In the genomic region with DNA sequence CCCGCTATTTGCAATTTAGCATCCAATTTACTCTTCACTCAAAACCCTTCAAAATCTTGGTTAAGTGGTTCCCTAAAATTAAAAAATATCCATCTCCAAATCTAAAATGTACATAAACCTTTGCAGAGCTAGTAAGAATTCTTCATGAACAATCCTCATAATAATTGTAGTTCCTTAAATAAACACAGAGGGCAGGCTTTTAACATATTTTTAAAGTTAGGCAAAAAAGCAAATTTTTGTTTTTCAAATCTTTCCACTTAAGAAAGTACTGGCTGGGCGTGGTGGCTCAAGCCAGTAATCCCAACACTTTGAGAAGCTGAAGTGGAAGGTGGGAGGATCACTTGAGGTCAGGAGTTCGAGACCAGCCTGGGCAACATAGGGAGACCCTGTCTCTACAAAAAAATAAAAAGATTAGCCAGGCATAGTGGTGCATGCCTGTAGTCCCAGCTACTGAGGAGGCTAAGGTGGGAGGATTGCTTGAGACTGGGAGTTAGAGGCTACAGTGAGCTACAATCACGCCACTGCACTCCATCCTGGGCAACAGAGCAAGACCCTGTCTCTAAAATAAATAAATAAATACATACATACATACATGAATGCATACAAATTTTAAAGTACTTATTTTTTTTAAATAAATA, we compare ENCODE assay signal across 8 cellular contexts. TPM values are rescaled to one million over a fixed set of nuclear protein-coding genes. Genes with fewer than 3 reads are reported as not detected.
DNase-seq lines count a peak whose midpoint lies in the region; FAIRE-seq and TF ChIP-seq lines count a peak whose summit lies in the region.

No MANE protein-coding gene starts in this region.

- DNase-seq in Calu3 (no peak), LHCN-M2 (ENCODE audit: low read depth) (peak; percentile 22), cardiac fibroblast (ENCODE audit: low read depth in 2 of 2) (peak; percentile 55 to 64), NCI-H2081 treated with DMSO at 0.1 percent for 48 hours (lab: John Stamatoyannopoulos, UW) (no peak), NCI-H345 (lab: John Stamatoyannopoulos, UW) (no peak), GM12891 (ENCODE audit: insufficient read length, low spot score) (no peak)
- no peak for DNase-seq in activated CD4-positive, alpha-beta memory T cell treated with anti-CD3 and anti-CD28 coated beads, Interleukin-2, amount 10 ng/mL, durations not matched to agents 7 days and 5 days

- H3K9me3 Mint-ChIP-seq in Calu3 (ENCODE audit: low read depth, unreplicated experiment) (no peaks in the 10 kb centered on the region), nephron (no peaks in the 10 kb centered on the region)
- no peaks in the 10 kb centered on the region for H3K9me3 Mint-ChIP-seq in activated CD4-positive, alpha-beta memory T cell treated with anti-CD3 and anti-CD28 coated beads, Interleukin-2, amount 10 ng/mL, durations not matched to agents 7 days and 5 days

- FAIRE-seq in GM12891 (lab: Jason Lieb, UNC): no peak

- H3K4me1 Mint-ChIP-seq in Calu3 (ENCODE audit: low read depth, unreplicated experiment) (peaks cover 9% of the 10 kb centered on the region), nephron (no peaks in the 10 kb centered on the region)
- H3K4me1 Mint-ChIP-seq in activated CD4-positive, alpha-beta memory T cell treated with anti-CD3 and anti-CD28 coated beads, Interleukin-2, amount 10 ng/mL, durations not matched to agents 7 days and 5 days: peaks cover 9% of the 10 kb centered on the region

- peak; percentile 9 for TF ChIP-seq CTCF in Calu3 (IDR thresholded peaks at IDR 0.05; ENCODE audit: unreplicated experiment)
- peak; percentile 22 for TF ChIP-seq CTCF in cardiac fibroblast (IDR thresholded peaks at IDR 0.05; ENCODE audit: low read depth, low read length)
- TF ChIP-seq CTCF in nephron (IDR thresholded peaks at IDR 0.05; ENCODE audit: unreplicated experiment in 3 of 3): peak; percentile 30 to 57 (median 34)

- TF ChIP-seq POLR2A in GM12891 (IDR thresholded peaks at IDR 0.05; ENCODE audit: low read depth, low read length): no peak

- CTCF ChIA-PET in Calu3 (lab: Charles Lee): interaction anchor here (0.8 to 0.9 kb wide), 2 partner anchors 47 to 99 kb away, joined by 3 to 4 read pairs; no protein-coding TSS in a partner anchor
- CTCF ChIA-PET in activated CD4-positive, alpha-beta memory T cell treated with anti-CD3 and anti-CD28 coated beads, Interleukin-2, amount 10 ng/mL, durations not matched to agents 7 days and 5 days (lab: Charles Lee): interaction anchor here (0.7 to 6.1 kb wide), 16 partner anchors 10 to 306 kb away, joined by 3 to 101 read pairs (median 5); a partner anchor contains a TSS

- no TSS peak for BruUV-seq in Calu3 (replicated peaks; lab: Mats Ljungman, UMichigan)

- H3K27me3 Mint-ChIP-seq in Calu3 (ENCODE audit: unreplicated experiment) (no peaks in the 10 kb centered on the region), nephron (ENCODE audit: low read depth) (no peaks in the 10 kb centered on the region)
- no peaks in the 10 kb centered on the region for H3K27me3 Mint-ChIP-seq in activated CD4-positive, alpha-beta memory T cell treated with anti-CD3 and anti-CD28 coated beads, Interleukin-2, amount 10 ng/mL, durations not matched to agents 7 days and 5 days

- H3K4me3 Mint-ChIP-seq in Calu3 (ENCODE audit: low read depth, unreplicated experiment) (no peak overlapping the region), nephron (no peak overlapping the region)
- H3K4me3 Mint-ChIP-seq in activated CD4-positive, alpha-beta memory T cell treated with anti-CD3 and anti-CD28 coated beads, Interleukin-2, amount 10 ng/mL, durations not matched to agents 7 days and 5 days: no peak overlapping the region

- H3K27ac Mint-ChIP-seq in Calu3 (ENCODE audit: unreplicated experiment): no peak overlapping the region
- H3K27ac Mint-ChIP-seq in nephron: no peak overlapping the region
- H3K27ac Mint-ChIP-seq in activated CD4-positive, alpha-beta memory T cell treated with anti-CD3 and anti-CD28 coated beads, Interleukin-2, amount 10 ng/mL, durations not matched to agents 7 days and 5 days: no peak overlapping the region

- H3K36me3 Mint-ChIP-seq in Calu3 (ENCODE audit: insufficient read depth, unreplicated experiment) (peaks cover 33% of the 10 kb centered on the region), nephron (ENCODE audit: low read depth) (peaks cover 43% of the 10 kb centered on the region)
- H3K36me3 Mint-ChIP-seq in activated CD4-positive, alpha-beta memory T cell treated with anti-CD3 and anti-CD28 coated beads, Interleukin-2, amount 10 ng/mL, durations not matched to agents 7 days and 5 days (ENCODE audit: low read depth): peaks cover 48% of the 10 kb centered on the region

- H3K4me3 ChIP-seq in cardiac fibroblast (replicated peaks in 1 of 2; ENCODE audit: low read depth in 2 of 2, low read length in 2 of 2): no peak overlapping the region

- intact Hi-C loops in Calu3 (cut with micrococcal nuclease; ENCODE audit: unreplicated experiment): loop anchor here (5.0 to 10.0 kb wide), 3 partner anchors 285 to 605 kb away; no protein-coding TSS in a partner anchor

- POLR2A ChIA-PET in activated CD4-positive, alpha-beta memory T cell treated with anti-CD3 and anti-CD28 coated beads, Interleukin-2, amount 10 ng/mL, durations not matched to agents 7 days and 5 days (lab: Charles Lee): interaction anchor here (1.0 kb wide), 1 partner anchor 10 kb away, joined by 3 read pairs; no protein-coding TSS in a partner anchor

TF ChIP-seq in GM12891, 5 proteins besides CTCF, POLR2A, EP300 and RAD21:
- TF ChIP-seq SPI1 (IDR thresholded peaks at IDR 0.05; ENCODE audit: low read depth, low read length) (no peak), PAX5 (IDR thresholded peaks at IDR 0.05; ENCODE audit: insufficient read depth, low read length, severe bottlenecking) (no peak), TAF1 (IDR thresholded peaks at IDR 0.05; ENCODE audit: low read depth, low read length) (no peak), POU2F2 (IDR thresholded peaks at IDR 0.05; ENCODE audit: low read depth, low read length) (no peak), POLR2AphosphoS5 (IDR thresholded peaks at IDR 0.05; ENCODE audit: low read depth, low read length) (no peak)

RNA-seq across cellular contexts. Expression of a gene that starts 25.1 kb away (rescaled TPM):
- total RNA-seq in Calu3 (2022) (261 and 297 TPM in 2 replicates), LHCN-M2 (2014; rRNA removed) (8.5 and 19.1 TPM in 2 replicates)
- polyA plus RNA-seq in LHCN-M2 (2012): 60.8 TPM
- total RNA-seq in activated CD4-positive, alpha-beta memory T cell treated with anti-CD3 and anti-CD28 coated beads, Interleukin-2, amount 10 ng/mL, durations not matched to agents 7 days and 5 days: 10 to 100 TPM; 13.1 to 14.9 TPM
- 15.7 TPM for polyA plus RNA-seq in GM12891 (2012; ENCODE audit: low read depth, missing spikeins)

RNA-seq across cellular contexts. Expression of a gene that starts 31.9 kb away (rescaled TPM):
- total RNA-seq in Calu3 (2022) (43.6 and 52.2 TPM in 2 replicates), LHCN-M2 (2014; rRNA removed) (104 and 119 TPM in 2 replicates)
- 25.9 TPM for polyA plus RNA-seq in LHCN-M2 (2012)
- 10 to 100 TPM; 33.0 to 33.2 TPM for total RNA-seq in activated CD4-positive, alpha-beta memory T cell treated with anti-CD3 and anti-CD28 coated beads, Interleukin-2, amount 10 ng/mL, durations not matched to agents 7 days and 5 days
- polyA plus RNA-seq in GM12891 (2012; ENCODE audit: low read depth, missing spikeins): 8.0 TPM

RNA-seq across cellular contexts. Expression of a gene that starts 42.0 kb away (rescaled TPM):
- total RNA-seq in Calu3 (2022) (133 and 146 TPM in 2 replicates), LHCN-M2 (2014; rRNA removed) (50.7 and 64.1 TPM in 2 replicates)
- 54.1 TPM for polyA plus RNA-seq in LHCN-M2 (2012)
- total RNA-seq in activated CD4-positive, alpha-beta memory T cell treated with anti-CD3 and anti-CD28 coated beads, Interleukin-2, amount 10 ng/mL, durations not matched to agents 7 days and 5 days: 10 to 100 TPM; 68.2 to 75.6 TPM
- polyA plus RNA-seq in GM12891 (2012; ENCODE audit: low read depth, missing spikeins): 33.7 TPM

Comparison
In these comparisons a context has a peak if more than half of its experiments do, and no peak if none do; other contexts are left out.
1. DNase-seq: peak in LHCN-M2 (single experiment) and cardiac fibroblast (2 of 2); none in Calu3 (single experiment), NCI-H2081 treated with DMSO at 0.1 percent for 48 hours (single experiment), activated CD4-positive, alpha-beta memory T cell treated with anti-CD3 and anti-CD28 coated beads, Interleukin-2, amount 10 ng/mL, durations not matched to agents 7 days and 5 days (single experiment), NCI-H345 (single experiment) and GM12891 (single experiment).
2. RNA of a gene that starts 25.1 kb away (total RNA-seq): 261 to 297 TPM in Calu3; 8.5 to 19.1 TPM in LHCN-M2 and 13.1 to 14.9 TPM in activated CD4-positive, alpha-beta memory T cell treated with anti-CD3 and anti-CD28 coated beads, Interleukin-2, amount 10 ng/mL, durations not matched to agents 7 days and 5 days; every median in the first group is over 10 times any median in the second.
3. Peak in every context shown above with its lines, with median percentiles within 50 percentile points of each other: CTCF ChIP-seq.